In genomic region chr5:158126442-158127399, GRCh38 we compare ENCODE assay signal across 22 cellular contexts.
"Had no signal": no experiment of that assay in that cellular context is flagged by ENCODE, and none has a peak within 500 bp of the region (broad histone marks: within the 10 kb centered on the region; RNA-seq: fewer than 3 reads in every experiment).

No MANE protein-coding gene starts in this region.

- H3K9me3 Mint-ChIP-seq: activated CD4-positive, alpha-beta T cell treated with anti-CD3 and anti-CD28 coated beads, Interleukin-2, amount 10 ng/mL, durations not matched to agents 24 days and 14 days; activated T-cell treated with anti-CD3 and anti-CD28 coated beads, Interleukin-2, amount 50 U/mL, for 24 hours; activated T-helper 2 cell treated with anti-CD3 and anti-CD28 coated beads, Interferon-gamma antibody, Interleukin-2, Interleukin-4, amounts not matched to agents 10 μg/mL and 5 μg/mL and 100 μg/mL, durations not matched to agents 14 hours and 24 hours and 36 hours; endodermal cell; neural progenitor cell had no signal

- H3K4me2 ChIP-seq: neural progenitor cell had no signal

- H3K4me1 ChIP-seq: colonic mucosa, prostate gland, right atrium auricular region, transverse colon, uterus had no signal

- H3K9ac ChIP-seq: neural progenitor cell had no signal

- DNase-seq: activated CD4-positive, alpha-beta T cell treated with anti-CD3 and anti-CD28 coated beads, Interleukin-2, amount 10 ng/mL, durations not matched to agents 24 days and 14 days; activated CD8-positive, alpha-beta T cell treated with anti-CD3 and anti-CD28 coated beads, Interleukin-2, amount 10 ng/mL, durations not matched to agents 7 days and 5 days; activated naive CD4-positive, alpha-beta T cell treated with Interleukin-2 at 50 U/mL for 16 hours; activated T-cell treated with anti-CD3 and anti-CD28 coated beads, Interleukin-2, amount 50 U/mL, for 24 hours; caudate nucleus; colonic mucosa; endodermal cell; immature natural killer cell; kidney glomerular epithelial cell; left ventricle myocardium superior; stimulated activated CD4-positive, alpha-beta T cell treated with anti-CD3 and anti-CD28 coated beads, Interleukin-2, amount 100 ng/mL, for 24 hours; stimulated activated naive CD8-positive, alpha-beta T cell treated with anti-CD3 and anti-CD28 coated beads, Interleukin-15, Interleukin-2, amounts not matched to agents 100 U/mL and 50 U/mL, for 24 hours; substantia nigra; T1000; transverse colon; uterus had no signal

- H3K27ac ChIP-seq: colonic mucosa, epithelial cell of prostate, neural progenitor cell, prostate gland, right atrium auricular region, transverse colon, uterus had no signal

- H3K9me3 ChIP-seq: colonic mucosa, prostate gland, right atrium auricular region, transverse colon, uterus had no signal

- H3K4me3 ChIP-seq: colonic mucosa, neural progenitor cell, prostate gland, right atrium auricular region, transverse colon, uterus had no signal

- H3K4me3 Mint-ChIP-seq: activated CD4-positive, alpha-beta T cell treated with anti-CD3 and anti-CD28 coated beads, Interleukin-2, amount 10 ng/mL, durations not matched to agents 24 days and 14 days; activated CD8-positive, alpha-beta T cell treated with anti-CD3 and anti-CD28 coated beads, Interleukin-2, amount 10 ng/mL, durations not matched to agents 7 days and 5 days; activated T-cell treated with anti-CD3 and anti-CD28 coated beads, Interleukin-2, amount 50 U/mL, for 24 hours; brain; endodermal cell; immature natural killer cell; neural progenitor cell had no signal

- H3K36me3 Mint-ChIP-seq: brain, immature natural killer cell, neural progenitor cell had no signal

- H3K27me3 ChIP-seq: colonic mucosa, neural progenitor cell, right atrium auricular region, transverse colon, uterus had no signal

- H3K36me3 ChIP-seq: colonic mucosa, neural progenitor cell, prostate gland, right atrium auricular region, transverse colon, uterus had no signal

- H3K27ac Mint-ChIP-seq: activated CD4-positive, alpha-beta T cell treated with anti-CD3 and anti-CD28 coated beads, Interleukin-2, amount 10 ng/mL, durations not matched to agents 24 days and 14 days; activated CD8-positive, alpha-beta T cell treated with anti-CD3 and anti-CD28 coated beads, Interleukin-2, amount 10 ng/mL, durations not matched to agents 7 days and 5 days; activated T-cell treated with anti-CD3 and anti-CD28 coated beads, Interleukin-2, amount 50 U/mL, for 24 hours; activated T-helper 2 cell treated with anti-CD3 and anti-CD28 coated beads, Interferon-gamma antibody, Interleukin-2, Interleukin-4, amounts not matched to agents 10 μg/mL and 5 μg/mL and 100 μg/mL, durations not matched to agents 14 hours and 24 hours and 36 hours; brain; endodermal cell; immature natural killer cell; neural progenitor cell had no signal

- H3K4me1 Mint-ChIP-seq: activated CD4-positive, alpha-beta T cell treated with anti-CD3 and anti-CD28 coated beads, Interleukin-2, amount 10 ng/mL, durations not matched to agents 24 days and 14 days; immature natural killer cell had no signal
